Comparison of ENCODE assay signal across 1 cellular context in genomic region chr2:234676109-234676858, GRCh38.
TF ChIP-seq lines count a peak whose summit lies in the region.

No MANE protein-coding gene starts in this region.

TF ChIP-seq in HepG2, 621 proteins besides CTCF, POLR2A, EP300 and RAD21 (continued from another document and continues in another):
- TF ChIP-seq MEF2D (CRISPR knock-in tag; IDR thresholded peaks at IDR 0.05) = no peak
- no peak for TF ChIP-seq ZNF382 (CRISPR knock-in tag; IDR thresholded peaks at IDR 0.05; ENCODE audit: borderline replicate concordance)
- no peak for TF ChIP-seq ZNF737 (CRISPR knock-in tag; IDR thresholded peaks at IDR 0.05; ENCODE audit: borderline replicate concordance)
- no peak for TF ChIP-seq ZNF235 (CRISPR knock-in tag; IDR thresholded peaks at IDR 0.05; ENCODE audit: borderline replicate concordance)
- TF ChIP-seq HCFC1 (IDR thresholded peaks at IDR 0.05; ENCODE audit: low read depth, low read length) = no peak
- TF ChIP-seq KLF15 (CRISPR knock-in tag; IDR thresholded peaks at IDR 0.05; ENCODE audit: borderline replicate concordance) = no peak
- TF ChIP-seq HBP1 (CRISPR knock-in tag; IDR thresholded peaks at IDR 0.05; ENCODE audit: low read depth) = no peak
- TF ChIP-seq MTF2 (CRISPR knock-in tag; IDR thresholded peaks at IDR 0.05; ENCODE audit: borderline replicate concordance) = peak; percentile 50; the same call in 1 of the 2 replicates
- no peak for TF ChIP-seq KDM5B (CRISPR knock-in tag; IDR thresholded peaks at IDR 0.05; ENCODE audit: borderline replicate concordance)
- TF ChIP-seq SOX13 (IDR thresholded peaks at IDR 0.05) = peak; percentile 97
- TF ChIP-seq SOX13 (CRISPR knock-in tag; conservative IDR thresholded peaks at IDR 0.05 in 1 of 2, IDR thresholded peaks at IDR 0.05 in 1 of 2) = peak in 1 of 2 experiments; percentile 99; a peak in 2 of 4 replicates
- TF ChIP-seq ZNF282 (IDR thresholded peaks at IDR 0.05; ENCODE audit: partially characterized antibody) = no peak
- TF ChIP-seq ZNF317 (CRISPR knock-in tag; IDR thresholded peaks at IDR 0.05) = peak; percentile 48; the same call in 1 of the 2 replicates
- TF ChIP-seq ZNF460 (CRISPR knock-in tag; IDR thresholded peaks at IDR 0.05; ENCODE audit: borderline replicate concordance) = no peak
- TF ChIP-seq IRF2 (CRISPR knock-in tag; IDR thresholded peaks at IDR 0.05) = peak; percentile 92
- TF ChIP-seq ZBTB26 (CRISPR knock-in tag; IDR thresholded peaks at IDR 0.05; ENCODE audit: borderline replicate concordance) = no peak
- TF ChIP-seq AGO1 (IDR thresholded peaks at IDR 0.05; ENCODE audit: low read depth, low read length, poor library complexity, severe bottlenecking) = no peak
- peak; percentile 81 for TF ChIP-seq ZNF44 (CRISPR knock-in tag; IDR thresholded peaks at IDR 0.05)
- no peak for TF ChIP-seq SOX6 (IDR thresholded peaks at IDR 0.05)
- peak; percentile 99 for TF ChIP-seq SOX6 (CRISPR knock-in tag; IDR thresholded peaks at IDR 0.05)
- no peak for TF ChIP-seq TBP (CRISPR knock-in tag; IDR thresholded peaks at IDR 0.05)
- TF ChIP-seq NR2C2 (CRISPR knock-in tag; IDR thresholded peaks at IDR 0.05; ENCODE audit: borderline replicate concordance) = no peak; the same call in 1 of the 2 replicates
- no peak for TF ChIP-seq ZNF790 (CRISPR knock-in tag; IDR thresholded peaks at IDR 0.05; ENCODE audit: borderline replicate concordance)
- TF ChIP-seq RXRB (CRISPR knock-in tag; IDR thresholded peaks at IDR 0.05; ENCODE audit: borderline replicate concordance) = peak; percentile 92
- no peak for TF ChIP-seq PAWR (CRISPR knock-in tag; IDR thresholded peaks at IDR 0.05; ENCODE audit: borderline replicate concordance)
- TF ChIP-seq, protein P1, sequence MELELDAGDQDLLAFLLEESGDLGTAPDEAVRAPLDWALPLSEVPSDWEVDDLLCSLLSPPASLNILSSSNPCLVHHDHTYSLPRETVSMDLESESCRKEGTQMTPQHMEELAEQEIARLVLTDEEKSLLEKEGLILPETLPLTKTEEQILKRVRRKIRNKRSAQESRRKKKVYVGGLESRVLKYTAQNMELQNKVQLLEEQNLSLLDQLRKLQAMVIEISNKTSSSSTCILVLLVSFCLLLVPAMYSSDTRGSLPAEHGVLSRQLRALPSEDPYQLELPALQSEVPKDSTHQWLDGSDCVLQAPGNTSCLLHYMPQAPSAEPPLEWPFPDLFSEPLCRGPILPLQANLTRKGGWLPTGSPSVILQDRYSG (CRISPR knock-in tag; IDR thresholded peaks at IDR 0.05) = no peak
- TF ChIP-seq TEAD3 (CRISPR knock-in tag; optimal IDR thresholded peaks at IDR 0.05; ENCODE audit: borderline replicate concordance) = peak; percentile 60
- no peak for TF ChIP-seq ZNF597 (CRISPR knock-in tag; IDR thresholded peaks at IDR 0.05)
- no peak for TF ChIP-seq ZNF564 (CRISPR knock-in tag; IDR thresholded peaks at IDR 0.05)
- TF ChIP-seq ZNF619 (CRISPR knock-in tag; IDR thresholded peaks at IDR 0.05) = no peak
- TF ChIP-seq HOMEZ (CRISPR knock-in tag; IDR thresholded peaks at IDR 0.05; ENCODE audit: low read depth) = peak; percentile 72; the same call in 1 of the 2 replicates
- TF ChIP-seq ZFP1 (CRISPR knock-in tag; IDR thresholded peaks at IDR 0.05) = peak; percentile 80
- TF ChIP-seq MYNN (CRISPR knock-in tag; IDR thresholded peaks at IDR 0.05; ENCODE audit: low read depth) = no peak
- TF ChIP-seq ZNF740 (CRISPR knock-in tag; IDR thresholded peaks at IDR 0.05) = peak; percentile 76
- TF ChIP-seq ZSCAN30 (CRISPR knock-in tag; IDR thresholded peaks at IDR 0.05) = no peak
- no peak for TF ChIP-seq SMARCE1 (IDR thresholded peaks at IDR 0.05; ENCODE audit: borderline replicate concordance)
- peak; percentile 87 for TF ChIP-seq TBX2 (CRISPR knock-in tag; IDR thresholded peaks at IDR 0.05; ENCODE audit: borderline replicate concordance)
- no peak for TF ChIP-seq GABPA (IDR thresholded peaks at IDR 0.05; ENCODE audit: low read depth, low read length)
- TF ChIP-seq GABPA (CRISPR knock-in tag; IDR thresholded peaks at IDR 0.05; ENCODE audit: low read depth) = peak; percentile 12; the same call in 1 of the 2 replicates
- TF ChIP-seq ZNF180 (CRISPR knock-in tag; IDR thresholded peaks at IDR 0.05; ENCODE audit: borderline replicate concordance, low read depth) = no peak
- TF ChIP-seq ARID2 (CRISPR knock-in tag; IDR thresholded peaks at IDR 0.05; ENCODE audit: borderline replicate concordance) = no peak
- no peak for TF ChIP-seq ZBTB20 (CRISPR knock-in tag; IDR thresholded peaks at IDR 0.05; ENCODE audit: borderline replicate concordance, low read depth)
- no peak for TF ChIP-seq ZNF432 (CRISPR knock-in tag; IDR thresholded peaks at IDR 0.05; ENCODE audit: borderline replicate concordance)
- TF ChIP-seq, protein P2, sequence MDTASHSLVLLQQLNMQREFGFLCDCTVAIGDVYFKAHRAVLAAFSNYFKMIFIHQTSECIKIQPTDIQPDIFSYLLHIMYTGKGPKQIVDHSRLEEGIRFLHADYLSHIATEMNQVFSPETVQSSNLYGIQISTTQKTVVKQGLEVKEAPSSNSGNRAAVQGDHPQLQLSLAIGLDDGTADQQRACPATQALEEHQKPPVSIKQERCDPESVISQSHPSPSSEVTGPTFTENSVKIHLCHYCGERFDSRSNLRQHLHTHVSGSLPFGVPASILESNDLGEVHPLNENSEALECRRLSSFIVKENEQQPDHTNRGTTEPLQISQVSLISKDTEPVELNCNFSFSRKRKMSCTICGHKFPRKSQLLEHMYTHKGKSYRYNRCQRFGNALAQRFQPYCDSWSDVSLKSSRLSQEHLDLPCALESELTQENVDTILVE (CRISPR knock-in tag; IDR thresholded peaks at IDR 0.05) = peak; percentile 75
- peak; percentile 93 for TF ChIP-seq RARA (CRISPR knock-in tag; IDR thresholded peaks at IDR 0.05)
- no peak for TF ChIP-seq ZFP41 (CRISPR knock-in tag; IDR thresholded peaks at IDR 0.05; ENCODE audit: borderline replicate concordance)
- peak; percentile 40; the same call in 1 of the 2 replicates for TF ChIP-seq ZSCAN20 (CRISPR knock-in tag; IDR thresholded peaks at IDR 0.05; ENCODE audit: borderline replicate concordance)
- TF ChIP-seq, protein P3, sequence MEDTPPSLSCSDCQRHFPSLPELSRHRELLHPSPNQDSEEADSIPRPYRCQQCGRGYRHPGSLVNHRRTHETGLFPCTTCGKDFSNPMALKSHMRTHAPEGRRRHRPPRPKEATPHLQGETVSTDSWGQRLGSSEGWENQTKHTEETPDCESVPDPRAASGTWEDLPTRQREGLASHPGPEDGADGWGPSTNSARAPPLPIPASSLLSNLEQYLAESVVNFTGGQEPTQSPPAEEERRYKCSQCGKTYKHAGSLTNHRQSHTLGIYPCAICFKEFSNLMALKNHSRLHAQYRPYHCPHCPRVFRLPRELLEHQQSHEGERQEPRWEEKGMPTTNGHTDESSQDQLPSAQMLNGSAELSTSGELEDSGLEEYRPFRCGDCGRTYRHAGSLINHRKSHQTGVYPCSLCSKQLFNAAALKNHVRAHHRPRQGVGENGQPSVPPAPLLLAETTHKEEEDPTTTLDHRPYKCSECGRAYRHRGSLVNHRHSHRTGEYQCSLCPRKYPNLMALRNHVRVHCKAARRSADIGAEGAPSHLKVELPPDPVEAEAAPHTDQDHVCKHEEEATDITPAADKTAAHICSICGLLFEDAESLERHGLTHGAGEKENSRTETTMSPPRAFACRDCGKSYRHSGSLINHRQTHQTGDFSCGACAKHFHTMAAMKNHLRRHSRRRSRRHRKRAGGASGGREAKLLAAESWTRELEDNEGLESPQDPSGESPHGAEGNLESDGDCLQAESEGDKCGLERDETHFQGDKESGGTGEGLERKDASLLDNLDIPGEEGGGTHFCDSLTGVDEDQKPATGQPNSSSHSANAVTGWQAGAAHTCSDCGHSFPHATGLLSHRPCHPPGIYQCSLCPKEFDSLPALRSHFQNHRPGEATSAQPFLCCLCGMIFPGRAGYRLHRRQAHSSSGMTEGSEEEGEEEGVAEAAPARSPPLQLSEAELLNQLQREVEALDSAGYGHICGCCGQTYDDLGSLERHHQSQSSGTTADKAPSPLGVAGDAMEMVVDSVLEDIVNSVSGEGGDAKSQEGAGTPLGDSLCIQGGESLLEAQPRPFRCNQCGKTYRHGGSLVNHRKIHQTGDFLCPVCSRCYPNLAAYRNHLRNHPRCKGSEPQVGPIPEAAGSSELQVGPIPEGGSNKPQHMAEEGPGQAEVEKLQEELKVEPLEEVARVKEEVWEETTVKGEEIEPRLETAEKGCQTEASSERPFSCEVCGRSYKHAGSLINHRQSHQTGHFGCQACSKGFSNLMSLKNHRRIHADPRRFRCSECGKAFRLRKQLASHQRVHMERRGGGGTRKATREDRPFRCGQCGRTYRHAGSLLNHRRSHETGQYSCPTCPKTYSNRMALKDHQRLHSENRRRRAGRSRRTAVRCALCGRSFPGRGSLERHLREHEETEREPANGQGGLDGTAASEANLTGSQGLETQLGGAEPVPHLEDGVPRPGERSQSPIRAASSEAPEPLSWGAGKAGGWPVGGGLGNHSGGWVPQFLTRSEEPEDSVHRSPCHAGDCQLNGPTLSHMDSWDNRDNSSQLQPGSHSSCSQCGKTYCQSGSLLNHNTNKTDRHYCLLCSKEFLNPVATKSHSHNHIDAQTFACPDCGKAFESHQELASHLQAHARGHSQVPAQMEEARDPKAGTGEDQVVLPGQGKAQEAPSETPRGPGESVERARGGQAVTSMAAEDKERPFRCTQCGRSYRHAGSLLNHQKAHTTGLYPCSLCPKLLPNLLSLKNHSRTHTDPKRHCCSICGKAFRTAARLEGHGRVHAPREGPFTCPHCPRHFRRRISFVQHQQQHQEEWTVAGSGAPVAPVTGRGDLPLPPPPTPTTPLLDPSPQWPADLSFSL (CRISPR knock-in tag; IDR thresholded peaks at IDR 0.05) = peak; percentile 60; the same call in 1 of the 2 replicates
- TF ChIP-seq TBL1XR1 (IDR thresholded peaks at IDR 0.05; ENCODE audit: borderline replicate concordance, low read length, partially characterized antibody) = peak; percentile 84
- peak; percentile 71 for TF ChIP-seq ZNF143 (CRISPR knock-in tag; IDR thresholded peaks at IDR 0.05)
- peak; percentile 37 for TF ChIP-seq STAG1 (CRISPR knock-in tag; IDR thresholded peaks at IDR 0.05)
- no peak for TF ChIP-seq TIGD3 (CRISPR knock-in tag; IDR thresholded peaks at IDR 0.05; ENCODE audit: borderline replicate concordance)
